Comparison of ENCODE assay signal across 8 cellular contexts in genomic region chr12:6074979-6075585, GRCh38. TPM values are rescaled to one million over a fixed set of nuclear protein-coding genes. Genes with fewer than 3 reads are reported as not detected.
A peak's percentile ranks its signal among the peaks of the same experiment; 100 is the strongest.
DNase-seq lines count a peak whose midpoint lies in the region; ATAC-seq and TF ChIP-seq lines count a peak whose summit lies in the region.

No MANE protein-coding gene starts in this region.

- no peaks in the 10 kb centered on the region for H3F3A ChIP-seq in smooth muscle cell (ENCODE audit: low read depth)

- CTCF ChIA-PET in activated CD4-positive, alpha-beta memory T cell treated with anti-CD3 and anti-CD28 coated beads for 36 hours (lab: Charles Lee) = interaction anchor here (0.9 to 1.3 kb wide), 2 partner anchors 121 to 210 kb away, joined by 3 to 4 read pairs; no protein-coding TSS in a partner anchor

- DNase-seq in GM19240 (ENCODE audit: insufficient read length, low spot score) (peak; percentile 20), left cardiac atrium (peak; percentile 62), smooth muscle cell (lab: John Stamatoyannopoulos, UW; ENCODE audit: unreplicated experiment) (no peak), hypothalamus (lab: John Stamatoyannopoulos, UW) (no peak), GM20000 (ENCODE audit: low spot score) (no peak)
- DNase-seq in activated CD4-positive, alpha-beta memory T cell treated with anti-CD3 and anti-CD28 coated beads for 36 hours = peak; percentile 69

- no peaks in the 10 kb centered on the region for H3K9me3 ChIP-seq in smooth muscle cell (replicated peaks; ENCODE audit: low read depth)

- H3K27ac Mint-ChIP-seq in activated CD4-positive, alpha-beta memory T cell treated with anti-CD3 and anti-CD28 coated beads for 36 hours = no peak overlapping the region

- H4K20me1 ChIP-seq in smooth muscle cell (ENCODE audit: low read depth) = no peaks in the 10 kb centered on the region

- H3K4me1 Mint-ChIP-seq in activated CD4-positive, alpha-beta memory T cell treated with anti-CD3 and anti-CD28 coated beads for 36 hours (ENCODE audit: low read depth) = peaks cover 22% of the 10 kb centered on the region

- peaks cover 10% of the 10 kb centered on the region for H3K4me1 ChIP-seq in smooth muscle cell (ENCODE audit: low read depth)

- H3K4me3 ChIP-seq in smooth muscle cell = no peak overlapping the region

- H3K9me3 Mint-ChIP-seq in activated CD4-positive, alpha-beta memory T cell treated with anti-CD3 and anti-CD28 coated beads for 36 hours = no peaks in the 10 kb centered on the region

- peak overlapping the region; percentile 66 for H3K4me2 ChIP-seq in smooth muscle cell

- intact Hi-C loops in activated CD4-positive, alpha-beta memory T cell treated with anti-CD3 and anti-CD28 coated beads for 36 hours (cut with micrococcal nuclease) = loop anchor here (5.0 to 10.0 kb wide), 2 partner anchors 70 to 467 kb away; no protein-coding TSS in a partner anchor
- intact Hi-C loops in left cardiac atrium (cut with DNase I) = no loop called here

- H3K36me3 ChIP-seq in smooth muscle cell (ENCODE audit: low read depth) = no peaks in the 10 kb centered on the region

- WGBS in smooth muscle cell (ENCODE audit: low lambda C conversion rate) = 68% methylated on average over 31 of the region's 31 CpGs

- no peak overlapping the region for H3K27ac ChIP-seq in smooth muscle cell (ENCODE audit: low read depth)

- peak overlapping the region; percentile 74 for H2AFZ ChIP-seq in smooth muscle cell (ENCODE audit: low read depth)

- H3K27me3 Mint-ChIP-seq in activated CD4-positive, alpha-beta memory T cell treated with anti-CD3 and anti-CD28 coated beads for 36 hours = peaks cover 24% of the 10 kb centered on the region

- POLR2A ChIA-PET in activated CD4-positive, alpha-beta memory T cell treated with anti-CD3 and anti-CD28 coated beads for 36 hours (lab: Charles Lee) = interaction anchor here (0.6 kb wide), 2 partner anchors 88 to 1404 kb away, joined by 3 read pairs; no protein-coding TSS in a partner anchor

- no peaks in the 10 kb centered on the region for H3K79me2 ChIP-seq in smooth muscle cell (ENCODE audit: low read depth)

- peak overlapping the region; percentile 48 for H3K4me3 Mint-ChIP-seq in activated CD4-positive, alpha-beta memory T cell treated with anti-CD3 and anti-CD28 coated beads for 36 hours

- no peak for TF ChIP-seq CTCF in smooth muscle cell (IDR thresholded peaks at IDR 0.05; ENCODE audit: borderline replicate concordance, insufficient read depth, poor library complexity, severe bottlenecking)
- no peak for TF ChIP-seq CTCF in GM20000 (IDR thresholded peaks at IDR 0.05; ENCODE audit: extremely low read depth, missing control alignments)

- H3K36me3 Mint-ChIP-seq in activated CD4-positive, alpha-beta memory T cell treated with anti-CD3 and anti-CD28 coated beads for 36 hours = no peaks in the 10 kb centered on the region

- peak; percentile 56 to 58 for ATAC-seq in left cardiac atrium
- no peak for ATAC-seq in GM18873 (IDR thresholded peaks at IDR 0.05; ENCODE audit: low FRiP score, unreplicated experiment)
- ATAC-seq in HG03175 (IDR thresholded peaks at IDR 0.05; ENCODE audit: unreplicated experiment) = no peak

- no peaks in the 10 kb centered on the region for H3K27me3 ChIP-seq in smooth muscle cell (ENCODE audit: low read depth)

- H3K9ac ChIP-seq in smooth muscle cell (ENCODE audit: low read depth) = no peak overlapping the region

RNA-seq across cellular contexts. Expression of gene VWF, which starts 49.4 kb away (rescaled TPM):
- total RNA-seq in activated CD4-positive, alpha-beta memory T cell treated with anti-CD3 and anti-CD28 coated beads for 36 hours = not detected
- 100 to 1,000 TPM; 241 to 483 TPM for total RNA-seq in left cardiac atrium
- 0.09 TPM in 1 of 2 replicates, not detected in the other for total RNA-seq in smooth muscle cell
- 0.19 and 0.79 TPM in 2 replicates for polyA plus RNA-seq in smooth muscle cell

Comparison
In these comparisons a context has a peak if more than half of its experiments do, and no peak if none do; other contexts are left out.
1. DNase-seq: peak in GM19240 (single experiment), activated CD4-positive, alpha-beta memory T cell treated with anti-CD3 and anti-CD28 coated beads for 36 hours (single experiment) and left cardiac atrium (single experiment); none in smooth muscle cell (single experiment), hypothalamus (0 of 51) and GM20000 (single experiment).
2. ATAC-seq: peak in left cardiac atrium (2 of 2); none in GM18873 (single experiment) and HG03175 (single experiment).
3. RNA of gene VWF, which starts 49.4 kb away (total RNA-seq): 241 to 483 TPM in left cardiac atrium; not detected in activated CD4-positive, alpha-beta memory T cell treated with anti-CD3 and anti-CD28 coated beads for 36 hours and 0.09 TPM in smooth muscle cell; every median in the first group is over 100 times any median in the second.